ENCODE assay signal across 23 cellular contexts in genomic region chr13:37510441-37510840, GRCh38.
"Had no signal": no experiment of that assay in that cellular context is flagged by ENCODE, and none has a peak within 500 bp of the region (broad histone marks: within the 10 kb centered on the region; RNA-seq: fewer than 3 reads in every experiment).

No MANE protein-coding gene starts in this region.

- H3K36me3 ChIP-seq: esophagus muscularis mucosa, gastroesophageal sphincter, pancreas, right lobe of liver, tibial artery had no signal

- DNase-seq: activated CD4-positive, alpha-beta T cell treated with anti-CD3 and anti-CD28 coated beads, Interleukin-2, amount 10 ng/mL, durations not matched to agents 24 days and 14 days; activated CD8-positive, alpha-beta memory T cell treated with anti-CD3 and anti-CD28 coated beads, Interleukin-2, amount 10 ng/mL, durations not matched to agents 7 days and 5 days; activated CD8-positive, alpha-beta T cell treated with anti-CD3 and anti-CD28 coated beads for 36 hours; activated effector memory CD4-positive, alpha-beta T cell treated with anti-CD3 and anti-CD28 coated beads, Interleukin-2, amount 50 U/mL, for 16 hours; activated naive CD4-positive, alpha-beta T cell treated with anti-CD3 and anti-CD28 coated beads, Interleukin-2, amount 10 ng/mL, durations not matched to agents 7 days and 5 days; activated T-cell treated with anti-CD3 and anti-CD28 coated beads for 4 hours; anterior cingulate cortex; body of pancreas; caudate nucleus; effector CD8-positive, alpha-beta T cell; head of caudate nucleus; left cardiac atrium; mesenchymal stem cell; nephron progenitor cell; pancreas; right lobe of liver; stimulated activated CD4-positive, alpha-beta T cell treated with anti-CD3 and anti-CD28 coated beads, Interleukin-1b, Interleukin-23, amount 100 ng/mL, for 48 hours; tibial artery had no signal

- FAIRE-seq: islet of Langerhans, pancreas had no signal

- H3K9me3 ChIP-seq: body of pancreas, esophagus muscularis mucosa, gastroesophageal sphincter, pancreas, right lobe of liver, tibial artery had no signal

- H3K27me3 ChIP-seq: body of pancreas, esophagus muscularis mucosa, gastroesophageal sphincter, pancreas, right lobe of liver, tibial artery had no signal

- H3K27ac ChIP-seq: body of pancreas, esophagus muscularis mucosa, gastroesophageal sphincter, pancreas, right lobe of liver, skin epidermis, tibial artery, VCaP had no signal

- H3K4me1 ChIP-seq: body of pancreas, esophagus muscularis mucosa, gastroesophageal sphincter, pancreas, right lobe of liver, tibial artery had no signal

- H3K4me3 ChIP-seq: body of pancreas, esophagus muscularis mucosa, gastroesophageal sphincter, pancreas, right lobe of liver, skin epidermis, tibial artery had no signal
